In genomic region chr1:70205437-70206118, GRCh38 we compare ENCODE assay signal across 8 cellular contexts. TPM values are rescaled to one million over a fixed set of nuclear protein-coding genes. Genes with fewer than 3 reads are reported as not detected.
DNase-seq lines count a peak whose midpoint lies in the region; TF ChIP-seq lines count a peak whose summit lies in the region.

LRRC40 (minus strand) TSS chr1:70205579; CDS start chr1:70205540, 39 bp downstream.

- H3K27ac Mint-ChIP-seq in nephron: peak within 1 kb of the TSS; percentile 99 to 100 (median 100)
- H3K27ac Mint-ChIP-seq in stimulated activated naive CD8-positive, alpha-beta T cell treated with anti-CD3 and anti-CD28 coated beads, Interleukin-15, Interleukin-2, amounts not matched to agents 100 ng/mL and 50 ng/mL, for 24 hours: peak within 1 kb of the TSS; percentile 96

- H3K27me3 Mint-ChIP-seq in nephron (ENCODE audit: low read depth): no peaks in the 10 kb centered on the region
- H3K27me3 Mint-ChIP-seq in stimulated activated naive CD8-positive, alpha-beta T cell treated with anti-CD3 and anti-CD28 coated beads, Interleukin-15, Interleukin-2, amounts not matched to agents 100 ng/mL and 50 ng/mL, for 24 hours: no peaks in the 10 kb centered on the region

- no peak for TF ChIP-seq CTCF in fibroblast of the aortic adventitia (IDR thresholded peaks at IDR 0.05; ENCODE audit: insufficient read depth, low read length)
- TF ChIP-seq CTCF in nephron (IDR thresholded peaks at IDR 0.05; ENCODE audit: unreplicated experiment in 3 of 3): no peak

- DNase-seq in ELF-1 (ENCODE audit: low read depth, low spot score) (peak; percentile 98), H7 (peak; percentile 86), M059J (ENCODE audit: low read depth) (peak; percentile 96), SHP77 (lab: John Stamatoyannopoulos, UW) (peak; percentile 89 to 93), fibroblast of the aortic adventitia (ENCODE audit: low read depth) (peak; percentile 94)
- DNase-seq in activated effector memory CD4-positive, alpha-beta T cell treated with anti-CD3 and anti-CD28 coated beads, Interleukin-2, amount 50 U/mL, for 16 hours: peak; percentile 99

- no peaks in the 10 kb centered on the region for H3K27me3 ChIP-seq in H7 (ENCODE audit: control insufficient read depth, insufficient read depth, low read length)

- H3K4me3 Mint-ChIP-seq in nephron: peak within 1 kb of the TSS; percentile 98 to 100 (median 99)
- peak within 1 kb of the TSS; percentile 98 for H3K4me3 Mint-ChIP-seq in stimulated activated naive CD8-positive, alpha-beta T cell treated with anti-CD3 and anti-CD28 coated beads, Interleukin-15, Interleukin-2, amounts not matched to agents 100 ng/mL and 50 ng/mL, for 24 hours

- peaks cover 13% of the 10 kb centered on the region for H3K36me3 Mint-ChIP-seq in nephron (ENCODE audit: low read depth)
- H3K36me3 Mint-ChIP-seq in stimulated activated naive CD8-positive, alpha-beta T cell treated with anti-CD3 and anti-CD28 coated beads, Interleukin-15, Interleukin-2, amounts not matched to agents 100 ng/mL and 50 ng/mL, for 24 hours (ENCODE audit: low read depth): peaks cover 26% of the 10 kb centered on the region

- peaks cover 49% of the 10 kb centered on the region for H3K4me1 Mint-ChIP-seq in nephron
- H3K4me1 Mint-ChIP-seq in stimulated activated naive CD8-positive, alpha-beta T cell treated with anti-CD3 and anti-CD28 coated beads, Interleukin-15, Interleukin-2, amounts not matched to agents 100 ng/mL and 50 ng/mL, for 24 hours (ENCODE audit: low read depth): peaks cover 75% of the 10 kb centered on the region

- no peaks in the 10 kb centered on the region for H3K9me3 Mint-ChIP-seq in nephron
- H3K9me3 Mint-ChIP-seq in stimulated activated naive CD8-positive, alpha-beta T cell treated with anti-CD3 and anti-CD28 coated beads, Interleukin-15, Interleukin-2, amounts not matched to agents 100 ng/mL and 50 ng/mL, for 24 hours: no peaks in the 10 kb centered on the region

- peaks cover 4% of the 10 kb centered on the region for H3K36me3 ChIP-seq in H7 (replicated peaks; ENCODE audit: control insufficient read depth, insufficient read depth, low read length)

- H3K4me3 ChIP-seq in H7 (ENCODE audit: insufficient read depth, low read depth, low read length): peak within 1 kb of the TSS; percentile 98
- peak within 1 kb of the TSS; percentile 98 for H3K4me3 ChIP-seq in fibroblast of the aortic adventitia (ENCODE audit: low read depth, low read length)

RNA-seq across cellular contexts. Expression of gene LRRC40, which starts in this region (rescaled TPM):
- total RNA-seq in H7 (2014; rRNA removed; shearing (Covaris generic)): 60.6 and 79.5 TPM in 2 replicates
- total RNA-seq in M059J (2014; rRNA removed; shearing (Covaris generic)): 18.2 and 26.9 TPM in 2 replicates
- total RNA-seq in fibroblast of the aortic adventitia (ENCODE audit: low replicate concordance): 18.7 and 27.9 TPM in 2 replicates

Comparison
In these comparisons a context has a peak if more than half of its experiments do, and no peak if none do; other contexts are left out.
1. Peak in every context shown above with its lines: DNase-seq and H3K4me3 ChIP-seq.